Comparison of ENCODE assay signal across 1 cellular context in the genomic region with DNA sequence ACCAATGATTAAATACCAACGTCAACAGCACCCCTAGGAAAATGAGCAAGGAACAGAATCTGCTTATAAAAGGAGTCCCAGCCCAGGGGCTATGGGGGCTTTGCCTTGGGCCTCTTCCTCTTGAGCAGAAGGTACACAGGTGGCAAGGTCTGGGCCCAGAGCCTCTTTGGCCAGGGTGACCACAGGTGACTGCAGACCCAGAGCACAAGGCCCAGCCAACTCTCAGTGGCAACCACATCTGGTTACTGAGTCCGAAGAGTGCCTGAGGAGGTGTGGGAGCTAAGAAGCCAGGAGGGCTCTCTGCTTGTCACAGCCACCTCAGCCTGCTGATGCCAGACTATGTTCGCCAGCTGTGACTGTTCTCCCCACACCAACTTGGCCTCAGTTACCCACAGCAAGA.
TF ChIP-seq lines count a peak whose summit lies in the region.

No MANE protein-coding gene starts in this region.

TF ChIP-seq in H1, 55 proteins besides CTCF, POLR2A, EP300 and RAD21:
- TF ChIP-seq RFX5 (IDR thresholded peaks at IDR 0.05; ENCODE audit: borderline replicate concordance, low read depth, low read length) = no peak
- TF ChIP-seq EGR1 (IDR thresholded peaks at IDR 0.05; ENCODE audit: borderline replicate concordance, low read depth, low read length) = no peak
- no peak for TF ChIP-seq TAF7 (optimal IDR thresholded peaks at IDR 0.05; ENCODE audit: borderline replicate concordance, low read depth, low read length)
- no peak for TF ChIP-seq SUZ12 (IDR thresholded peaks at IDR 0.05; ENCODE audit: low read length)
- no peak for TF ChIP-seq TEAD4 (IDR thresholded peaks at IDR 0.05; ENCODE audit: low read depth, low read length)
- TF ChIP-seq CBX8 (IDR thresholded peaks at IDR 0.05; ENCODE audit: borderline replicate concordance, low read depth, low read length) = no peak
- no peak for TF ChIP-seq KDM5A (IDR thresholded peaks at IDR 0.05; ENCODE audit: low read length)
- TF ChIP-seq BCL11A (IDR thresholded peaks at IDR 0.05; ENCODE audit: low read depth in 2 of 2, low read length in 2 of 2) = no peak
- no peak for TF ChIP-seq EZH2 (IDR thresholded peaks at IDR 0.05; ENCODE audit: low read depth, low read length, severe bottlenecking)
